Comparison of ENCODE assay signal across 1 cellular context in genomic region chr17:56913867-56914640, GRCh38.
TF ChIP-seq lines count a peak whose summit lies in the region.

Gene TRIM25 (minus strand): TSS chr17:56914049. CDS start chr17:56913988, 61 bp downstream.

TF ChIP-seq in K562, 482 proteins besides CTCF, POLR2A, EP300 and RAD21 (continued from another document and continues in another):
- TF ChIP-seq MYC (IDR thresholded peaks at IDR 0.05; ENCODE audit: low read depth, low read length), result peak; percentile 68; the same call in 1 of the 2 replicates
- TF ChIP-seq MYC (CRISPR knock-in tag; IDR thresholded peaks at IDR 0.05; ENCODE audit: borderline replicate concordance, low read depth), result no peak
- TF ChIP-seq, protein P1, sequence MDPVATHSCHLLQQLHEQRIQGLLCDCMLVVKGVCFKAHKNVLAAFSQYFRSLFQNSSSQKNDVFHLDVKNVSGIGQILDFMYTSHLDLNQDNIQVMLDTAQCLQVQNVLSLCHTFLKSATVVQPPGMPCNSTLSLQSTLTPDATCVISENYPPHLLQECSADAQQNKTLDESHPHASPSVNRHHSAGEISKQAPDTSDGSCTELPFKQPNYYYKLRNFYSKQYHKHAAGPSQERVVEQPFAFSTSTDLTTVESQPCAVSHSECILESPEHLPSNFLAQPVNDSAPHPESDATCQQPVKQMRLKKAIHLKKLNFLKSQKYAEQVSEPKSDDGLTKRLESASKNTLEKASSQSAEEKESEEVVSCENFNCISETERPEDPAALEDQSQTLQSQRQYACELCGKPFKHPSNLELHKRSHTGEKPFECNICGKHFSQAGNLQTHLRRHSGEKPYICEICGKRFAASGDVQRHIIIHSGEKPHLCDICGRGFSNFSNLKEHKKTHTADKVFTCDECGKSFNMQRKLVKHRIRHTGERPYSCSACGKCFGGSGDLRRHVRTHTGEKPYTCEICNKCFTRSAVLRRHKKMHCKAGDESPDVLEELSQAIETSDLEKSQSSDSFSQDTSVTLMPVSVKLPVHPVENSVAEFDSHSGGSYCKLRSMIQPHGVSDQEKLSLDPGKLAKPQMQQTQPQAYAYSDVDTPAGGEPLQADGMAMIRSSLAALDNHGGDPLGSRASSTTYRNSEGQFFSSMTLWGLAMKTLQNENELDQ (CRISPR knock-in tag; IDR thresholded peaks at IDR 0.05; ENCODE audit: borderline replicate concordance), result no peak
- TF ChIP-seq PML (IDR thresholded peaks at IDR 0.05; ENCODE audit: low read length), result peak; percentile 77; the same call in 1 of the 2 replicates
- no peak for TF ChIP-seq HNRNPUL1 (IDR thresholded peaks at IDR 0.05; ENCODE audit: low read length)
- TF ChIP-seq RFX7 (CRISPR knock-in tag; IDR thresholded peaks at IDR 0.05), result no peak
- no peak for TF ChIP-seq SLC30A9 (CRISPR knock-in tag; IDR thresholded peaks at IDR 0.05)
- no peak; the same call in 1 of the 2 replicates for TF ChIP-seq SREBF2 (CRISPR knock-in tag; IDR thresholded peaks at IDR 0.05)
- TF ChIP-seq ZSCAN32 (CRISPR knock-in tag; IDR thresholded peaks at IDR 0.05), result no peak
- TF ChIP-seq WHSC1 (IDR thresholded peaks at IDR 0.05; ENCODE audit: low read length), result no peak
- TF ChIP-seq MCM7 (IDR thresholded peaks at IDR 0.05), result no peak
- TF ChIP-seq SRF (CRISPR knock-in tag; IDR thresholded peaks at IDR 0.05), result no peak; a peak in 1 of 4 replicates
- TF ChIP-seq RBM14 (IDR thresholded peaks at IDR 0.05; ENCODE audit: borderline replicate concordance, insufficient read depth, low read depth, low read length), result no peak
- TF ChIP-seq FOXA3 (CRISPR knock-in tag; conservative IDR thresholded peaks at IDR 0.05 in 1 of 2, IDR thresholded peaks at IDR 0.05 in 1 of 2), result 0 out of 4 replicates have a peak, but pooled peaks of 1 of the 2 experiments have one; percentile 27
- TF ChIP-seq CEBPB (tag; IDR thresholded peaks at IDR 0.05), result no peak
- no peak for TF ChIP-seq TSC22D4 (tag; IDR thresholded peaks at IDR 0.05)
- no peak for TF ChIP-seq ZC3H4 (CRISPR knock-in tag; IDR thresholded peaks at IDR 0.05; ENCODE audit: borderline replicate concordance)
- no peak for TF ChIP-seq ZNF274 (IDR thresholded peaks at IDR 0.05; ENCODE audit: borderline replicate concordance, low read depth, low read length)
- TF ChIP-seq DDX20 (tag; IDR thresholded peaks at IDR 0.05; ENCODE audit: low read depth), result no peak
- TF ChIP-seq U2AF2 (optimal IDR thresholded peaks at IDR 0.05; ENCODE audit: low read depth, low read length), result no peak
- TF ChIP-seq EP400 (IDR thresholded peaks at IDR 0.05), result peak; percentile 74
- TF ChIP-seq DNMT1 (IDR thresholded peaks at IDR 0.05), result no peak
- TF ChIP-seq KDM5B (IDR thresholded peaks at IDR 0.05; ENCODE audit: insufficient replicate concordance, low read depth, low read length), result peak; percentile 97
- no peak for TF ChIP-seq NR2C1 (IDR thresholded peaks at IDR 0.05)
- TF ChIP-seq NR2C1 (tag; IDR thresholded peaks at IDR 0.05), result no peak
- no peak for TF ChIP-seq KHSRP (IDR thresholded peaks at IDR 0.05)
- no peak for TF ChIP-seq SREBF1 (IDR thresholded peaks at IDR 0.05; ENCODE audit: borderline replicate concordance, low read depth, low read length)
- no peak for TF ChIP-seq SMC3 (conservative IDR thresholded peaks at IDR 0.05; ENCODE audit: insufficient read depth, low read depth, low read length)
- TF ChIP-seq DIDO1 (tag; IDR thresholded peaks at IDR 0.05; ENCODE audit: low read depth), result no peak
- no peak for TF ChIP-seq TCF7 (IDR thresholded peaks at IDR 0.05; ENCODE audit: borderline replicate concordance)
- 0 out of 4 replicates have a peak, but pooled peaks of 1 of the 2 experiments have one; percentile 33 for TF ChIP-seq FOXK2 (conservative IDR thresholded peaks at IDR 0.05 in 1 of 2, IDR thresholded peaks at IDR 0.05 in 1 of 2; ENCODE audit: low read depth in 2 of 2)
- peak; percentile 95 for TF ChIP-seq TOE1 (IDR thresholded peaks at IDR 0.05; ENCODE audit: borderline replicate concordance)
- TF ChIP-seq TOE1 (CRISPR knock-in tag; IDR thresholded peaks at IDR 0.05; ENCODE audit: borderline replicate concordance, low read depth), result no peak
- TF ChIP-seq DEAF1 (CRISPR knock-in tag; IDR thresholded peaks at IDR 0.05), result peak; percentile 28; the same call in 1 of the 2 replicates
- no peak for TF ChIP-seq ZNF830 (CRISPR knock-in tag; IDR thresholded peaks at IDR 0.05)
- TF ChIP-seq TSHZ1 (CRISPR knock-in tag; IDR thresholded peaks at IDR 0.05), result no peak
- TF ChIP-seq, protein P2, sequence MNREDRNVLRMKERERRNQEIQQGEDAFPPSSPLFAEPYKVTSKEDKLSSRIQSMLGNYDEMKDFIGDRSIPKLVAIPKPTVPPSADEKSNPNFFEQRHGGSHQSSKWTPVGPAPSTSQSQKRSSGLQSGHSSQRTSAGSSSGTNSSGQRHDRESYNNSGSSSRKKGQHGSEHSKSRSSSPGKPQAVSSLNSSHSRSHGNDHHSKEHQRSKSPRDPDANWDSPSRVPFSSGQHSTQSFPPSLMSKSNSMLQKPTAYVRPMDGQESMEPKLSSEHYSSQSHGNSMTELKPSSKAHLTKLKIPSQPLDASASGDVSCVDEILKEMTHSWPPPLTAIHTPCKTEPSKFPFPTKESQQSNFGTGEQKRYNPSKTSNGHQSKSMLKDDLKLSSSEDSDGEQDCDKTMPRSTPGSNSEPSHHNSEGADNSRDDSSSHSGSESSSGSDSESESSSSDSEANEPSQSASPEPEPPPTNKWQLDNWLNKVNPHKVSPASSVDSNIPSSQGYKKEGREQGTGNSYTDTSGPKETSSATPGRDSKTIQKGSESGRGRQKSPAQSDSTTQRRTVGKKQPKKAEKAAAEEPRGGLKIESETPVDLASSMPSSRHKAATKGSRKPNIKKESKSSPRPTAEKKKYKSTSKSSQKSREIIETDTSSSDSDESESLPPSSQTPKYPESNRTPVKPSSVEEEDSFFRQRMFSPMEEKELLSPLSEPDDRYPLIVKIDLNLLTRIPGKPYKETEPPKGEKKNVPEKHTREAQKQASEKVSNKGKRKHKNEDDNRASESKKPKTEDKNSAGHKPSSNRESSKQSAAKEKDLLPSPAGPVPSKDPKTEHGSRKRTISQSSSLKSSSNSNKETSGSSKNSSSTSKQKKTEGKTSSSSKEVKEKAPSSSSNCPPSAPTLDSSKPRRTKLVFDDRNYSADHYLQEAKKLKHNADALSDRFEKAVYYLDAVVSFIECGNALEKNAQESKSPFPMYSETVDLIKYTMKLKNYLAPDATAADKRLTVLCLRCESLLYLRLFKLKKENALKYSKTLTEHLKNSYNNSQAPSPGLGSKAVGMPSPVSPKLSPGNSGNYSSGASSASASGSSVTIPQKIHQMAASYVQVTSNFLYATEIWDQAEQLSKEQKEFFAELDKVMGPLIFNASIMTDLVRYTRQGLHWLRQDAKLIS (CRISPR knock-in tag; IDR thresholded peaks at IDR 0.05), result peak; percentile 79
- TF ChIP-seq CBX3 (IDR thresholded peaks at IDR 0.05; ENCODE audit: borderline replicate concordance in 1 of 2, low read length in 2 of 2), result no peak
- TF ChIP-seq, protein P3, sequence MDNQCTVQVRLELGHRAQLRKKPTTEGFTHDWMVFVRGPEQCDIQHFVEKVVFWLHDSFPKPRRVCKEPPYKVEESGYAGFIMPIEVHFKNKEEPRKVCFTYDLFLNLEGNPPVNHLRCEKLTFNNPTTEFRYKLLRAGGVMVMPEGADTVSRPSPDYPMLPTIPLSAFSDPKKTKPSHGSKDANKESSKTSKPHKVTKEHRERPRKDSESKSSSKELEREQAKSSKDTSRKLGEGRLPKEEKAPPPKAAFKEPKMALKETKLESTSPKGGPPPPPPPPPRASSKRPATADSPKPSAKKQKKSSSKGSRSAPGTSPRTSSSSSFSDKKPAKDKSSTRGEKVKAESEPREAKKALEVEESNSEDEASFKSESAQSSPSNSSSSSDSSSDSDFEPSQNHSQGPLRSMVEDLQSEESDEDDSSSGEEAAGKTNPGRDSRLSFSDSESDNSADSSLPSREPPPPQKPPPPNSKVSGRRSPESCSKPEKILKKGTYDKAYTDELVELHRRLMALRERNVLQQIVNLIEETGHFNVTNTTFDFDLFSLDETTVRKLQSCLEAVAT (IDR thresholded peaks at IDR 0.05), result peak in 1 of 2 experiments; percentile 11; a peak in 1 of 4 replicates
- TF ChIP-seq MYNN (IDR thresholded peaks at IDR 0.05), result peak; percentile 86
- TF ChIP-seq MYNN (CRISPR knock-in tag; IDR thresholded peaks at IDR 0.05), result no peak
- TF ChIP-seq PTBP1 (IDR thresholded peaks at IDR 0.05; ENCODE audit: low read depth, low read length), result no peak
- TF ChIP-seq, protein P4, sequence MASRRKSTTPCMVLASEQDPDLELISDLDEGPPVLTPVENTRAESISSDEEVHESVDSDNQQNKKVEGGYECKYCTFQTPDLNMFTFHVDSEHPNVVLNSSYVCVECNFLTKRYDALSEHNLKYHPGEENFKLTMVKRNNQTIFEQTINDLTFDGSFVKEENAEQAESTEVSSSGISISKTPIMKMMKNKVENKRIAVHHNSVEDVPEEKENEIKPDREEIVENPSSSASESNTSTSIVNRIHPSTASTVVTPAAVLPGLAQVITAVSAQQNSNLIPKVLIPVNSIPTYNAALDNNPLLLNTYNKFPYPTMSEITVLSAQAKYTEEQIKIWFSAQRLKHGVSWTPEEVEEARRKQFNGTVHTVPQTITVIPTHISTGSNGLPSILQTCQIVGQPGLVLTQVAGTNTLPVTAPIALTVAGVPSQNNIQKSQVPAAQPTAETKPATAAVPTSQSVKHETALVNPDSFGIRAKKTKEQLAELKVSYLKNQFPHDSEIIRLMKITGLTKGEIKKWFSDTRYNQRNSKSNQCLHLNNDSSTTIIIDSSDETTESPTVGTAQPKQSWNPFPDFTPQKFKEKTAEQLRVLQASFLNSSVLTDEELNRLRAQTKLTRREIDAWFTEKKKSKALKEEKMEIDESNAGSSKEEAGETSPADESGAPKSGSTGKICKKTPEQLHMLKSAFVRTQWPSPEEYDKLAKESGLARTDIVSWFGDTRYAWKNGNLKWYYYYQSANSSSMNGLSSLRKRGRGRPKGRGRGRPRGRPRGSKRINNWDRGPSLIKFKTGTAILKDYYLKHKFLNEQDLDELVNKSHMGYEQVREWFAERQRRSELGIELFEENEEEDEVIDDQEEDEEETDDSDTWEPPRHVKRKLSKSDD (conservative IDR thresholded peaks at IDR 0.05; ENCODE audit: low read length), result no peak
- TF ChIP-seq, protein P5, sequence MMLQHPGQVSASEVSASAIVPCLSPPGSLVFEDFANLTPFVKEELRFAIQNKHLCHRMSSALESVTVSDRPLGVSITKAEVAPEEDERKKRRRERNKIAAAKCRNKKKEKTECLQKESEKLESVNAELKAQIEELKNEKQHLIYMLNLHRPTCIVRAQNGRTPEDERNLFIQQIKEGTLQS (IDR thresholded peaks at IDR 0.05), result 0 out of 2 replicates have a peak, but pooled peaks have one; percentile 7
- TF ChIP-seq, protein P5 (CRISPR knock-in tag; conservative IDR thresholded peaks at IDR 0.05), result no peak
- 0 out of 2 replicates have a peak, but pooled peaks have one; percentile 19 for TF ChIP-seq ZBTB33 (CRISPR knock-in tag; IDR thresholded peaks at IDR 0.05)
- TF ChIP-seq SRSF7 (optimal IDR thresholded peaks at IDR 0.05; ENCODE audit: low read depth, low read length), result no peak
- TF ChIP-seq ZNF384 (IDR thresholded peaks at IDR 0.05; ENCODE audit: low read depth, low read length), result no peak
- no peak for TF ChIP-seq EHMT2 (IDR thresholded peaks at IDR 0.05)
- no peak for TF ChIP-seq NUFIP1 (IDR thresholded peaks at IDR 0.05; ENCODE audit: partially characterized antibody)
- TF ChIP-seq CEBPG (CRISPR knock-in tag; IDR thresholded peaks at IDR 0.05), result no peak
- TF ChIP-seq CEBPG (tag; conservative IDR thresholded peaks at IDR 0.05 in 1 of 2, IDR thresholded peaks at IDR 0.05 in 1 of 2), result no peak
